1 cellular context compared by ENCODE assay signal in the genomic region with DNA sequence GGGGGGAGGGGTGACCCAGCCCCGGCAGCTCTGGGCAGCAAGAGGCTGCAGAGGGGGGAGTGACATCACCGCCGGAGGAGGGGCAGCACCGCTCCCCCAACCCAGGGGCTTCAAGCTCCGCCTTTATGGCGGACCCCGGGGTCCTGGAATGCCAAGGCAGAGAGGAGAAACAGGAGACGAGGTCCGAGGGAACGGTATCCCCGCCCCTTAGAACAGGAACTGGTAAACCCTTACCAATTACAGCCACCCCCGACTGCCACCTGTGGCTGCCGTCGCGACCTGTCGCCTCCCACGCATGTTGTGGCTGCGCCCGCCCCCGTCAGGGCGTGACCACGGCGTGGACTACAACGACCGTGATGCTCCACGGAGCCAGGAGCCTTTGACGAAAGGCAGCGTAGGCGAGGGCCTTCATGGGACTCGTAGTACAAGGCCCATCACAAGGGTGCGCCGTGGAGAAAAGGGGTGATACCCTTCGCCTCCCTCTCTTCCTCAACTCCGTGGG.
TF ChIP-seq lines count a peak whose summit lies in the region.

No MANE protein-coding gene starts in this region.

TF ChIP-seq in GM12878, 131 proteins besides CTCF, POLR2A, EP300 and RAD21 (continues in another document):
- TF ChIP-seq FOXK2 (IDR thresholded peaks at IDR 0.05) = no peak
- TF ChIP-seq, protein P1, sequence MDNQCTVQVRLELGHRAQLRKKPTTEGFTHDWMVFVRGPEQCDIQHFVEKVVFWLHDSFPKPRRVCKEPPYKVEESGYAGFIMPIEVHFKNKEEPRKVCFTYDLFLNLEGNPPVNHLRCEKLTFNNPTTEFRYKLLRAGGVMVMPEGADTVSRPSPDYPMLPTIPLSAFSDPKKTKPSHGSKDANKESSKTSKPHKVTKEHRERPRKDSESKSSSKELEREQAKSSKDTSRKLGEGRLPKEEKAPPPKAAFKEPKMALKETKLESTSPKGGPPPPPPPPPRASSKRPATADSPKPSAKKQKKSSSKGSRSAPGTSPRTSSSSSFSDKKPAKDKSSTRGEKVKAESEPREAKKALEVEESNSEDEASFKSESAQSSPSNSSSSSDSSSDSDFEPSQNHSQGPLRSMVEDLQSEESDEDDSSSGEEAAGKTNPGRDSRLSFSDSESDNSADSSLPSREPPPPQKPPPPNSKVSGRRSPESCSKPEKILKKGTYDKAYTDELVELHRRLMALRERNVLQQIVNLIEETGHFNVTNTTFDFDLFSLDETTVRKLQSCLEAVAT (IDR thresholded peaks at IDR 0.05) = no peak
- peak; percentile 98 for TF ChIP-seq HCFC1 (IDR thresholded peaks at IDR 0.05; ENCODE audit: low read length)
- peak; percentile 91 for TF ChIP-seq RUNX3 (IDR thresholded peaks at IDR 0.05; ENCODE audit: low read length)
- no peak for TF ChIP-seq CEBPB (IDR thresholded peaks at IDR 0.05; ENCODE audit: borderline replicate concordance in 1 of 2, low read depth in 2 of 2, low read length in 2 of 2)
- peak; percentile 49 for TF ChIP-seq DPF2 (IDR thresholded peaks at IDR 0.05)
- no peak for TF ChIP-seq STAT1 (conservative IDR thresholded peaks at IDR 0.05)
- TF ChIP-seq SIX5 (IDR thresholded peaks at IDR 0.05; ENCODE audit: low read depth, low read length, severe bottlenecking) = peak; percentile 94
- TF ChIP-seq ZZZ3 (IDR thresholded peaks at IDR 0.05; ENCODE audit: control insufficient read depth, insufficient read length, low read depth) = no peak
- TF ChIP-seq, protein P2, sequence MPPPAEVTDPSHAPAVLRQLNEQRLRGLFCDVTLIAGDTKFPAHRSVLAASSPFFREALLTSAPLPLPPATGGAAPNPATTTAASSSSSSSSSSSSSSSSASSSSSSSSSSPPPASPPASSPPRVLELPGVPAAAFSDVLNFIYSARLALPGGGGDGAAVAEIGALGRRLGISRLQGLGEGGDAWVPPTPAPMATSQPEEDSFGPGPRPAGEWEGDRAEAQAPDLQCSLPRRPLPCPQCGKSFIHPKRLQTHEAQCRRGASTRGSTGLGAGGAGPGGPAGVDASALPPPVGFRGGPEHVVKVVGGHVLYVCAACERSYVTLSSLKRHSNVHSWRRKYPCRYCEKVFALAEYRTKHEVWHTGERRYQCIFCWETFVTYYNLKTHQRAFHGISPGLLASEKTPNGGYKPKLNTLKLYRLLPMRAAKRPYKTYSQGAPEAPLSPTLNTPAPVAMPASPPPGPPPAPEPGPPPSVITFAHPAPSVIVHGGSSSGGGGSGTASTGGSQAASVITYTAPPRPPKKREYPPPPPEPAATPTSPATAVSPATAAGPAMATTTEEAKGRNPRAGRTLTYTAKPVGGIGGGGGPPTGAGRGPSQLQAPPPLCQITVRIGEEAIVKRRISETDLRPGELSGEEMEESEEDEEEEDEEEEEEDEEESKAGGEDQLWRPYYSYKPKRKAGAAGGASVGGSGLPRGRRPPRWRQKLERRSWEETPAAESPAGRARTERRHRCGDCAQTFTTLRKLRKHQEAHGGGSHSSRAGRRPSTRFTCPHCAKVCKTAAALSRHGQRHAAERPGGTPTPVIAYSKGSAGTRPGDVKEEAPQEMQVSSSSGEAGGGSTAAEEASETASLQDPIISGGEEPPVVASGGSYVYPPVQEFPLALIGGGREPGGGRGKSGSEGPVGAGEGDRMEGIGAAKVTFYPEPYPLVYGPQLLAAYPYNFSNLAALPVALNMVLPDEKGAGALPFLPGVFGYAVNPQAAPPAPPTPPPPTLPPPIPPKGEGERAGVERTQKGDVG (CRISPR knock-in tag; IDR thresholded peaks at IDR 0.05) = no peak
- TF ChIP-seq MTA2 (IDR thresholded peaks at IDR 0.05; ENCODE audit: low read depth) = no peak
- TF ChIP-seq, protein P3, sequence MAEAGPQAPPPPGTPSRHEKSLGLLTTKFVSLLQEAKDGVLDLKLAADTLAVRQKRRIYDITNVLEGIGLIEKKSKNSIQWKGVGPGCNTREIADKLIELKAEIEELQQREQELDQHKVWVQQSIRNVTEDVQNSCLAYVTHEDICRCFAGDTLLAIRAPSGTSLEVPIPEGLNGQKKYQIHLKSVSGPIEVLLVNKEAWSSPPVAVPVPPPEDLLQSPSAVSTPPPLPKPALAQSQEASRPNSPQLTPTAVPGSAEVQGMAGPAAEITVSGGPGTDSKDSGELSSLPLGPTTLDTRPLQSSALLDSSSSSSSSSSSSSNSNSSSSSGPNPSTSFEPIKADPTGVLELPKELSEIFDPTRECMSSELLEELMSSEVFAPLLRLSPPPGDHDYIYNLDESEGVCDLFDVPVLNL (IDR thresholded peaks at IDR 0.05; ENCODE audit: low read depth, low read length) = no peak
- no peak for TF ChIP-seq ZNF622 (IDR thresholded peaks at IDR 0.05)
- no peak for TF ChIP-seq YBX1 (IDR thresholded peaks at IDR 0.05)
- peak; percentile 82 for TF ChIP-seq PAX5 (IDR thresholded peaks at IDR 0.05; ENCODE audit: borderline replicate concordance, low read depth, low read length)
- peak; percentile 85 for TF ChIP-seq CBFB (IDR thresholded peaks at IDR 0.05; ENCODE audit: low read depth)
- 0 out of 2 replicates have a peak, but pooled peaks have one; percentile 67 for TF ChIP-seq GATAD2B (conservative IDR thresholded peaks at IDR 0.05; ENCODE audit: low read depth)
- TF ChIP-seq, protein P4, sequence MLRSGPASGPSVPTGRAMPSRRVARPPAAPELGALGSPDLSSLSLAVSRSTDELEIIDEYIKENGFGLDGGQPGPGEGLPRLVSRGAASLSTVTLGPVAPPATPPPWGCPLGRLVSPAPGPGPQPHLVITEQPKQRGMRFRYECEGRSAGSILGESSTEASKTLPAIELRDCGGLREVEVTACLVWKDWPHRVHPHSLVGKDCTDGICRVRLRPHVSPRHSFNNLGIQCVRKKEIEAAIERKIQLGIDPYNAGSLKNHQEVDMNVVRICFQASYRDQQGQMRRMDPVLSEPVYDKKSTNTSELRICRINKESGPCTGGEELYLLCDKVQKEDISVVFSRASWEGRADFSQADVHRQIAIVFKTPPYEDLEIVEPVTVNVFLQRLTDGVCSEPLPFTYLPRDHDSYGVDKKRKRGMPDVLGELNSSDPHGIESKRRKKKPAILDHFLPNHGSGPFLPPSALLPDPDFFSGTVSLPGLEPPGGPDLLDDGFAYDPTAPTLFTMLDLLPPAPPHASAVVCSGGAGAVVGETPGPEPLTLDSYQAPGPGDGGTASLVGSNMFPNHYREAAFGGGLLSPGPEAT (IDR thresholded peaks at IDR 0.05; ENCODE audit: low read depth) = no peak
- TF ChIP-seq STAT3 (IDR thresholded peaks at IDR 0.05; ENCODE audit: low read depth, low read length) = no peak
- TF ChIP-seq SMAD5 (IDR thresholded peaks at IDR 0.05; ENCODE audit: low read depth) = peak; percentile 29; the same call in 1 of the 2 replicates
- TF ChIP-seq SREBF1 (IDR thresholded peaks at IDR 0.05; ENCODE audit: low read length) = peak; percentile 31; the same call in 1 of the 2 replicates
- peak; percentile 59; the same call in 1 of the 2 replicates for TF ChIP-seq SPI1 (IDR thresholded peaks at IDR 0.05; ENCODE audit: borderline replicate concordance, insufficient read depth, low read depth, low read length)
- TF ChIP-seq, protein P5, sequence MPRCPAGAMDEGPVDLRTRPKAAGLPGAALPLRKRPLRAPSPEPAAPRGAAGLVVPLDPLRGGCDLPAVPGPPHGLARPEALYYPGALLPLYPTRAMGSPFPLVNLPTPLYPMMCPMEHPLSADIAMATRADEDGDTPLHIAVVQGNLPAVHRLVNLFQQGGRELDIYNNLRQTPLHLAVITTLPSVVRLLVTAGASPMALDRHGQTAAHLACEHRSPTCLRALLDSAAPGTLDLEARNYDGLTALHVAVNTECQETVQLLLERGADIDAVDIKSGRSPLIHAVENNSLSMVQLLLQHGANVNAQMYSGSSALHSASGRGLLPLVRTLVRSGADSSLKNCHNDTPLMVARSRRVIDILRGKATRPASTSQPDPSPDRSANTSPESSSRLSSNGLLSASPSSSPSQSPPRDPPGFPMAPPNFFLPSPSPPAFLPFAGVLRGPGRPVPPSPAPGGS (IDR thresholded peaks at IDR 0.05; ENCODE audit: borderline replicate concordance, insufficient read depth, low read depth, low read length, poor library complexity, severe bottlenecking) = peak; percentile 78
- TF ChIP-seq TCF3 (IDR thresholded peaks at IDR 0.05; ENCODE audit: borderline replicate concordance, insufficient read depth, low read depth, low read length) = peak; percentile 83
- peak; percentile 94 for TF ChIP-seq CREB1 (IDR thresholded peaks at IDR 0.05; ENCODE audit: low read depth)
- no peak for TF ChIP-seq MXI1 (IDR thresholded peaks at IDR 0.05; ENCODE audit: low read depth, low read length)
- no peak for TF ChIP-seq MEF2A (IDR thresholded peaks at IDR 0.05; ENCODE audit: insufficient read depth, low read depth, low read length)
- peak; percentile 49; the same call in 1 of the 2 replicates for TF ChIP-seq NFIC (IDR thresholded peaks at IDR 0.05; ENCODE audit: low read depth, low read length)
- TF ChIP-seq NRF1 (conservative IDR thresholded peaks at IDR 0.05; ENCODE audit: low read depth, low read length) = no peak
- TF ChIP-seq NFYA (IDR thresholded peaks at IDR 0.05; ENCODE audit: borderline replicate concordance, low read depth, low read length) = no peak
- TF ChIP-seq, protein P6, sequence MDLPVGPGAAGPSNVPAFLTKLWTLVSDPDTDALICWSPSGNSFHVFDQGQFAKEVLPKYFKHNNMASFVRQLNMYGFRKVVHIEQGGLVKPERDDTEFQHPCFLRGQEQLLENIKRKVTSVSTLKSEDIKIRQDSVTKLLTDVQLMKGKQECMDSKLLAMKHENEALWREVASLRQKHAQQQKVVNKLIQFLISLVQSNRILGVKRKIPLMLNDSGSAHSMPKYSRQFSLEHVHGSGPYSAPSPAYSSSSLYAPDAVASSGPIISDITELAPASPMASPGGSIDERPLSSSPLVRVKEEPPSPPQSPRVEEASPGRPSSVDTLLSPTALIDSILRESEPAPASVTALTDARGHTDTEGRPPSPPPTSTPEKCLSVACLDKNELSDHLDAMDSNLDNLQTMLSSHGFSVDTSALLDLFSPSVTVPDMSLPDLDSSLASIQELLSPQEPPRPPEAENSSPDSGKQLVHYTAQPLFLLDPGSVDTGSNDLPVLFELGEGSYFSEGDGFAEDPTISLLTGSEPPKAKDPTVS (IDR thresholded peaks at IDR 0.05; ENCODE audit: low read depth, low read length) = no peak
- peak; percentile 80 for TF ChIP-seq CHD2 (IDR thresholded peaks at IDR 0.05; ENCODE audit: borderline replicate concordance, low read depth, low read length)
- TF ChIP-seq MTA3 (IDR thresholded peaks at IDR 0.05; ENCODE audit: borderline replicate concordance, low read length) = peak; percentile 74; the same call in 1 of the 2 replicates
- TF ChIP-seq, protein P7, sequence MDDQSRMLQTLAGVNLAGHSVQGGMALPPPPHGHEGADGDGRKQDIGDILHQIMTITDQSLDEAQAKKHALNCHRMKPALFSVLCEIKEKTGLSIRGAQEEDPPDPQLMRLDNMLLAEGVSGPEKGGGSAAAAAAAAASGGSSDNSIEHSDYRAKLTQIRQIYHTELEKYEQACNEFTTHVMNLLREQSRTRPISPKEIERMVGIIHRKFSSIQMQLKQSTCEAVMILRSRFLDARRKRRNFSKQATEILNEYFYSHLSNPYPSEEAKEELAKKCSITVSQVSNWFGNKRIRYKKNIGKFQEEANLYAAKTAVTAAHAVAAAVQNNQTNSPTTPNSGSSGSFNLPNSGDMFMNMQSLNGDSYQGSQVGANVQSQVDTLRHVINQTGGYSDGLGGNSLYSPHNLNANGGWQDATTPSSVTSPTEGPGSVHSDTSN (IDR thresholded peaks at IDR 0.05; ENCODE audit: insufficient replicate concordance, low read depth, low read length) = peak; percentile 16
- no peak for TF ChIP-seq SMAD1 (IDR thresholded peaks at IDR 0.05; ENCODE audit: low read depth, partially characterized antibody)
- TF ChIP-seq SP1 (IDR thresholded peaks at IDR 0.05; ENCODE audit: low read depth, low read length) = peak; percentile 76
- TF ChIP-seq BACH1 (IDR thresholded peaks at IDR 0.05; ENCODE audit: borderline replicate concordance) = peak; percentile 99
- TF ChIP-seq POLR2AphosphoS2 (IDR thresholded peaks at IDR 0.05; ENCODE audit: low read depth, low read length) = peak; percentile 74
- TF ChIP-seq BCL11A (IDR thresholded peaks at IDR 0.05; ENCODE audit: low read depth, low read length) = no peak
- TF ChIP-seq, protein P8, sequence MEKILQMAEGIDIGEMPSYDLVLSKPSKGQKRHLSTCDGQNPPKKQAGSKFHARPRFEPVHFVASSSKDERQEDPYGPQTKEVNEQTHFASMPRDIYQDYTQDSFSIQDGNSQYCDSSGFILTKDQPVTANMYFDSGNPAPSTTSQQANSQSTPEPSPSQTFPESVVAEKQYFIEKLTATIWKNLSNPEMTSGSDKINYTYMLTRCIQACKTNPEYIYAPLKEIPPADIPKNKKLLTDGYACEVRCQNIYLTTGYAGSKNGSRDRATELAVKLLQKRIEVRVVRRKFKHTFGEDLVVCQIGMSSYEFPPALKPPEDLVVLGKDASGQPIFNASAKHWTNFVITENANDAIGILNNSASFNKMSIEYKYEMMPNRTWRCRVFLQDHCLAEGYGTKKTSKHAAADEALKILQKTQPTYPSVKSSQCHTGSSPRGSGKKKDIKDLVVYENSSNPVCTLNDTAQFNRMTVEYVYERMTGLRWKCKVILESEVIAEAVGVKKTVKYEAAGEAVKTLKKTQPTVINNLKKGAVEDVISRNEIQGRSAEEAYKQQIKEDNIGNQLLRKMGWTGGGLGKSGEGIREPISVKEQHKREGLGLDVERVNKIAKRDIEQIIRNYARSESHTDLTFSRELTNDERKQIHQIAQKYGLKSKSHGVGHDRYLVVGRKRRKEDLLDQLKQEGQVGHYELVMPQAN (conservative IDR thresholded peaks at IDR 0.05) = 0 out of 2 replicates have a peak, but pooled peaks have one; percentile 15
- TF ChIP-seq ZBED1 (IDR thresholded peaks at IDR 0.05; ENCODE audit: borderline replicate concordance) = peak; percentile 100
- TF ChIP-seq, protein P9, sequence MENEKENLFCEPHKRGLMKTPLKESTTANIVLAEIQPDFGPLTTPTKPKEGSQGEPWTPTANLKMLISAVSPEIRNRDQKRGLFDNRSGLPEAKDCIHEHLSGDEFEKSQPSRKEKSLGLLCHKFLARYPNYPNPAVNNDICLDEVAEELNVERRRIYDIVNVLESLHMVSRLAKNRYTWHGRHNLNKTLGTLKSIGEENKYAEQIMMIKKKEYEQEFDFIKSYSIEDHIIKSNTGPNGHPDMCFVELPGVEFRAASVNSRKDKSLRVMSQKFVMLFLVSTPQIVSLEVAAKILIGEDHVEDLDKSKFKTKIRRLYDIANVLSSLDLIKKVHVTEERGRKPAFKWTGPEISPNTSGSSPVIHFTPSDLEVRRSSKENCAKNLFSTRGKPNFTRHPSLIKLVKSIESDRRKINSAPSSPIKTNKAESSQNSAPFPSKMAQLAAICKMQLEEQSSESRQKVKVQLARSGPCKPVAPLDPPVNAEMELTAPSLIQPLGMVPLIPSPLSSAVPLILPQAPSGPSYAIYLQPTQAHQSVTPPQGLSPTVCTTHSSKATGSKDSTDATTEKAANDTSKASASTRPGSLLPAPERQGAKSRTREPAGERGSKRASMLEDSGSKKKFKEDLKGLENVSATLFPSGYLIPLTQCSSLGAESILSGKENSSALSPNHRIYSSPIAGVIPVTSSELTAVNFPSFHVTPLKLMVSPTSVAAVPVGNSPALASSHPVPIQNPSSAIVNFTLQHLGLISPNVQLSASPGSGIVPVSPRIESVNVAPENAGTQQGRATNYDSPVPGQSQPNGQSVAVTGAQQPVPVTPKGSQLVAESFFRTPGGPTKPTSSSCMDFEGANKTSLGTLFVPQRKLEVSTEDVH (IDR thresholded peaks at IDR 0.05; ENCODE audit: low read depth, partially characterized antibody) = no peak
- TF ChIP-seq, protein P10, sequence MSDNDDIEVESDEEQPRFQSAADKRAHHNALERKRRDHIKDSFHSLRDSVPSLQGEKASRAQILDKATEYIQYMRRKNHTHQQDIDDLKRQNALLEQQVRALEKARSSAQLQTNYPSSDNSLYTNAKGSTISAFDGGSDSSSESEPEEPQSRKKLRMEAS (IDR thresholded peaks at IDR 0.05; ENCODE audit: low read depth, low read length) = no peak
- TF ChIP-seq SUZ12 (IDR thresholded peaks at IDR 0.05; ENCODE audit: unreplicated experiment) = no peak
- peak; percentile 94 for TF ChIP-seq CREM (IDR thresholded peaks at IDR 0.05; ENCODE audit: low read depth)
- peak; percentile 30 for TF ChIP-seq YY1 (IDR thresholded peaks at IDR 0.05; ENCODE audit: low read depth, low read length)
